ENCODE assay signal across 1 cellular context in the genomic region with DNA sequence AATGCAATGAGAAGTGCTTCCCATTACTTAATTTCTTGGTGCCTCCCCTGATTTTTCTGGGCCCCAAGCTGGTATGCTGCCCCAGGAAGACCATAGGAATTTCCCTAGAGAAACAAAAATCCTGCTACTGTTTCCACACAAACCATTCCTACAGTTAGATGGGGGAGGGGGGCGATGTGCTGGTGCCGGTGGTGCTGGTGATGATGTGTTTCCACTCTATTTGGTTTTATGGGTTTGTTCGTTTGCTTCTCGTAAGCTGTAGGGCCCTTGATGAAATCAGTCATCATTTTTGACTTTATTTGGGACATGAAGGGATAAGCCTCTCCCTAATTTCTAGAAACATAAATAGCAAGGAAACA.
TF ChIP-seq lines count a peak whose summit lies in the region.

No MANE protein-coding gene starts in this region.

TF ChIP-seq in K562, 482 proteins besides CTCF, POLR2A, EP300 and RAD21 (continued from another document):
- TF ChIP-seq MTA1 (IDR thresholded peaks at IDR 0.05; ENCODE audit: borderline replicate concordance) (no peak), SRSF9 (IDR thresholded peaks at IDR 0.05; ENCODE audit: borderline replicate concordance, low read depth, low read length) (no peak), FOXJ2 (tag; IDR thresholded peaks at IDR 0.05) (no peak), ZNF165 (CRISPR knock-in tag; IDR thresholded peaks at IDR 0.05; ENCODE audit: borderline replicate concordance) (no peak), TAF9B (IDR thresholded peaks at IDR 0.05; ENCODE audit: partially characterized antibody) (no peak), NFE2L1 (tag; IDR thresholded peaks at IDR 0.05; ENCODE audit: borderline replicate concordance, low read depth) (no peak), ILK (tag; IDR thresholded peaks at IDR 0.05; ENCODE audit: borderline replicate concordance, low read depth) (no peak), BRCA1 (IDR thresholded peaks at IDR 0.05) (no peak), BRCA1 (CRISPR knock-in tag; IDR thresholded peaks at IDR 0.05) (no peak), ERF (CRISPR knock-in tag; IDR thresholded peaks at IDR 0.05) (no peak), ZNF12 (CRISPR knock-in tag; IDR thresholded peaks at IDR 0.05) (no peak)
- TF ChIP-seq, protein P1, sequence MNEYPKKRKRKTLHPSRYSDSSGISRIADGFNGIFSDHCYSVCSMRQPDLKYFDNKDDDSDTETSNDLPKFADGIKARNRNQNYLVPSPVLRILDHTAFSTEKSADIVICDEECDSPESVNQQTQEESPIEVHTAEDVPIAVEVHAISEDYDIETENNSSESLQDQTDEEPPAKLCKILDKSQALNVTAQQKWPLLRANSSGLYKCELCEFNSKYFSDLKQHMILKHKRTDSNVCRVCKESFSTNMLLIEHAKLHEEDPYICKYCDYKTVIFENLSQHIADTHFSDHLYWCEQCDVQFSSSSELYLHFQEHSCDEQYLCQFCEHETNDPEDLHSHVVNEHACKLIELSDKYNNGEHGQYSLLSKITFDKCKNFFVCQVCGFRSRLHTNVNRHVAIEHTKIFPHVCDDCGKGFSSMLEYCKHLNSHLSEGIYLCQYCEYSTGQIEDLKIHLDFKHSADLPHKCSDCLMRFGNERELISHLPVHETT (CRISPR knock-in tag; conservative IDR thresholded peaks at IDR 0.05 in 1 of 2, IDR thresholded peaks at IDR 0.05 in 1 of 2): no peak
- TF ChIP-seq, protein P2, sequence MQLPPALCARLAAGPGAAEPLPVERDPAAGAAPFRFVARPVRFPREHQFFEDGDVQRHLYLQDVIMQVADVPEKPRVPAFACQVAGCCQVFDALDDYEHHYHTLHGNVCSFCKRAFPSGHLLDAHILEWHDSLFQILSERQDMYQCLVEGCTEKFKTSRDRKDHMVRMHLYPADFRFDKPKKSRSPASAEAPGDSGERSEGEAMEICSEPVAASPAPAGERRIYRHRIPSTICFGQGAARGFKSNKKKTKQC (CRISPR knock-in tag; IDR thresholded peaks at IDR 0.05): no peak
